2 cellular contexts compared by ENCODE assay signal in the genomic region with DNA sequence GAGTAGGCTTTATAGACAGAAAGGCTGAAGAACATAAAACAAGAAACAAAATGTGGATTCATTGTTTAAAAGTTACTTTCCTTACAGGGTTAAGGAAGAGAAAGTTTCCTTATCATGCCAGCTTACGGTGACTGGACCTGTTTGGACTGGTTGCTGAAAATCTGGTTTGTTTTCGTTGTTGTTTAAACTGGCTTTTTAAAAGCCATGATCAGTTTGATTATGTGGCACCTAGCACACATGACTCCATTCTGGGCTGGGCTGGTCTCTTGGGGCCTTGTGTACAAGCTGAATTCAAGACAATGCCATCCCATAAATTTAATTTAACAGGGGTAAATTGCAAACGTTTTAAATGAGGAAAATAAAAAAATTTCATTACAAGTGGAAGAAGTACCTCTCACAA.
A peak's percentile ranks its signal among the peaks of the same experiment; 100 is the strongest.
TF ChIP-seq lines count a peak whose summit lies in the region.

No MANE protein-coding gene starts in this region.

TF ChIP-seq in IMR-90, 13 proteins besides CTCF, POLR2A, EP300 and RAD21:
- TF ChIP-seq FOS (IDR thresholded peaks at IDR 0.05; ENCODE audit: low read depth, low read length) (no peak), RFX5 (IDR thresholded peaks at IDR 0.05; ENCODE audit: low read depth, low read length) (no peak), RCOR1 (IDR thresholded peaks at IDR 0.05; ENCODE audit: insufficient replicate concordance, low read length) (no peak), MXI1 (IDR thresholded peaks at IDR 0.05; ENCODE audit: borderline replicate concordance, low read depth, low read length) (no peak), CEBPB (IDR thresholded peaks at IDR 0.05; ENCODE audit: low read depth, low read length) (no peak), NFE2L2 (IDR thresholded peaks at IDR 0.05; ENCODE audit: low read depth, low read length) (no peak), SMC3 (IDR thresholded peaks at IDR 0.05; ENCODE audit: low read depth, low read length) (no peak), BHLHE40 (IDR thresholded peaks at IDR 0.05; ENCODE audit: low read depth, low read length) (no peak), MAFK (IDR thresholded peaks at IDR 0.05; ENCODE audit: low read depth, low read length) (no peak), CHD1 (IDR thresholded peaks at IDR 0.05; ENCODE audit: low read depth, low read length) (no peak), MAZ (IDR thresholded peaks at IDR 0.05; ENCODE audit: borderline replicate concordance, low read depth, low read length) (no peak)
- TF ChIP-seq, protein P1, sequence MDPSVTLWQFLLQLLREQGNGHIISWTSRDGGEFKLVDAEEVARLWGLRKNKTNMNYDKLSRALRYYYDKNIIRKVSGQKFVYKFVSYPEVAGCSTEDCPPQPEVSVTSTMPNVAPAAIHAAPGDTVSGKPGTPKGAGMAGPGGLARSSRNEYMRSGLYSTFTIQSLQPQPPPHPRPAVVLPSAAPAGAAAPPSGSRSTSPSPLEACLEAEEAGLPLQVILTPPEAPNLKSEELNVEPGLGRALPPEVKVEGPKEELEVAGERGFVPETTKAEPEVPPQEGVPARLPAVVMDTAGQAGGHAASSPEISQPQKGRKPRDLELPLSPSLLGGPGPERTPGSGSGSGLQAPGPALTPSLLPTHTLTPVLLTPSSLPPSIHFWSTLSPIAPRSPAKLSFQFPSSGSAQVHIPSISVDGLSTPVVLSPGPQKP (IDR thresholded peaks at IDR 0.05; ENCODE audit: borderline replicate concordance, low read depth, low read length) = no peak
- TF ChIP-seq, protein P2, sequence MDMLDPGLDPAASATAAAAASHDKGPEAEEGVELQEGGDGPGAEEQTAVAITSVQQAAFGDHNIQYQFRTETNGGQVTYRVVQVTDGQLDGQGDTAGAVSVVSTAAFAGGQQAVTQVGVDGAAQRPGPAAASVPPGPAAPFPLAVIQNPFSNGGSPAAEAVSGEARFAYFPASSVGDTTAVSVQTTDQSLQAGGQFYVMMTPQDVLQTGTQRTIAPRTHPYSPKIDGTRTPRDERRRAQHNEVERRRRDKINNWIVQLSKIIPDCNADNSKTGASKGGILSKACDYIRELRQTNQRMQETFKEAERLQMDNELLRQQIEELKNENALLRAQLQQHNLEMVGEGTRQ (IDR thresholded peaks at IDR 0.05; ENCODE audit: low read depth, low read length) = no peak

TF ChIP-seq in K562, 482 proteins besides CTCF, POLR2A, EP300 and RAD21:
- TF ChIP-seq ZBTB17 (CRISPR knock-in tag; IDR thresholded peaks at IDR 0.05) = no peak
- no peak for TF ChIP-seq MAFG (tag; conservative IDR thresholded peaks at IDR 0.05)
- no peak for TF ChIP-seq ZNF347 (CRISPR knock-in tag; IDR thresholded peaks at IDR 0.05; ENCODE audit: low read depth)
- peak; percentile 32; the same call in 1 of the 2 replicates for TF ChIP-seq SMAD4 (CRISPR knock-in tag; conservative IDR thresholded peaks at IDR 0.05)
- TF ChIP-seq DMBX1 (CRISPR knock-in tag; IDR thresholded peaks at IDR 0.05; ENCODE audit: borderline replicate concordance) = peak; percentile 72; the same call in 1 of the 2 replicates
- TF ChIP-seq RBM14 (IDR thresholded peaks at IDR 0.05; ENCODE audit: borderline replicate concordance, insufficient read depth, low read depth, low read length) = no peak
- TF ChIP-seq, protein P3, sequence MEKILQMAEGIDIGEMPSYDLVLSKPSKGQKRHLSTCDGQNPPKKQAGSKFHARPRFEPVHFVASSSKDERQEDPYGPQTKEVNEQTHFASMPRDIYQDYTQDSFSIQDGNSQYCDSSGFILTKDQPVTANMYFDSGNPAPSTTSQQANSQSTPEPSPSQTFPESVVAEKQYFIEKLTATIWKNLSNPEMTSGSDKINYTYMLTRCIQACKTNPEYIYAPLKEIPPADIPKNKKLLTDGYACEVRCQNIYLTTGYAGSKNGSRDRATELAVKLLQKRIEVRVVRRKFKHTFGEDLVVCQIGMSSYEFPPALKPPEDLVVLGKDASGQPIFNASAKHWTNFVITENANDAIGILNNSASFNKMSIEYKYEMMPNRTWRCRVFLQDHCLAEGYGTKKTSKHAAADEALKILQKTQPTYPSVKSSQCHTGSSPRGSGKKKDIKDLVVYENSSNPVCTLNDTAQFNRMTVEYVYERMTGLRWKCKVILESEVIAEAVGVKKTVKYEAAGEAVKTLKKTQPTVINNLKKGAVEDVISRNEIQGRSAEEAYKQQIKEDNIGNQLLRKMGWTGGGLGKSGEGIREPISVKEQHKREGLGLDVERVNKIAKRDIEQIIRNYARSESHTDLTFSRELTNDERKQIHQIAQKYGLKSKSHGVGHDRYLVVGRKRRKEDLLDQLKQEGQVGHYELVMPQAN (IDR thresholded peaks at IDR 0.05; ENCODE audit: borderline replicate concordance) = no peak
- no peak for TF ChIP-seq IFI16 (CRISPR knock-in tag; IDR thresholded peaks at IDR 0.05)
- TF ChIP-seq TCF7 (IDR thresholded peaks at IDR 0.05; ENCODE audit: borderline replicate concordance) = no peak
- no peak for TF ChIP-seq FIP1L1 (IDR thresholded peaks at IDR 0.05; ENCODE audit: low read depth, low read length, poor library complexity, severe bottlenecking)
- TF ChIP-seq, protein P4, sequence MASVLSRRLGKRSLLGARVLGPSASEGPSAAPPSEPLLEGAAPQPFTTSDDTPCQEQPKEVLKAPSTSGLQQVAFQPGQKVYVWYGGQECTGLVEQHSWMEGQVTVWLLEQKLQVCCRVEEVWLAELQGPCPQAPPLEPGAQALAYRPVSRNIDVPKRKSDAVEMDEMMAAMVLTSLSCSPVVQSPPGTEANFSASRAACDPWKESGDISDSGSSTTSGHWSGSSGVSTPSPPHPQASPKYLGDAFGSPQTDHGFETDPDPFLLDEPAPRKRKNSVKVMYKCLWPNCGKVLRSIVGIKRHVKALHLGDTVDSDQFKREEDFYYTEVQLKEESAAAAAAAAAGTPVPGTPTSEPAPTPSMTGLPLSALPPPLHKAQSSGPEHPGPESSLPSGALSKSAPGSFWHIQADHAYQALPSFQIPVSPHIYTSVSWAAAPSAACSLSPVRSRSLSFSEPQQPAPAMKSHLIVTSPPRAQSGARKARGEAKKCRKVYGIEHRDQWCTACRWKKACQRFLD (CRISPR knock-in tag; IDR thresholded peaks at IDR 0.05) = 0 out of 2 replicates have a peak, but pooled peaks have one; percentile 30
- no peak for TF ChIP-seq NR2C1 (IDR thresholded peaks at IDR 0.05)
- TF ChIP-seq NR2C1 (tag; IDR thresholded peaks at IDR 0.05) = 0 out of 2 replicates have a peak, but pooled peaks have one; percentile 24
- TF ChIP-seq, protein P5, sequence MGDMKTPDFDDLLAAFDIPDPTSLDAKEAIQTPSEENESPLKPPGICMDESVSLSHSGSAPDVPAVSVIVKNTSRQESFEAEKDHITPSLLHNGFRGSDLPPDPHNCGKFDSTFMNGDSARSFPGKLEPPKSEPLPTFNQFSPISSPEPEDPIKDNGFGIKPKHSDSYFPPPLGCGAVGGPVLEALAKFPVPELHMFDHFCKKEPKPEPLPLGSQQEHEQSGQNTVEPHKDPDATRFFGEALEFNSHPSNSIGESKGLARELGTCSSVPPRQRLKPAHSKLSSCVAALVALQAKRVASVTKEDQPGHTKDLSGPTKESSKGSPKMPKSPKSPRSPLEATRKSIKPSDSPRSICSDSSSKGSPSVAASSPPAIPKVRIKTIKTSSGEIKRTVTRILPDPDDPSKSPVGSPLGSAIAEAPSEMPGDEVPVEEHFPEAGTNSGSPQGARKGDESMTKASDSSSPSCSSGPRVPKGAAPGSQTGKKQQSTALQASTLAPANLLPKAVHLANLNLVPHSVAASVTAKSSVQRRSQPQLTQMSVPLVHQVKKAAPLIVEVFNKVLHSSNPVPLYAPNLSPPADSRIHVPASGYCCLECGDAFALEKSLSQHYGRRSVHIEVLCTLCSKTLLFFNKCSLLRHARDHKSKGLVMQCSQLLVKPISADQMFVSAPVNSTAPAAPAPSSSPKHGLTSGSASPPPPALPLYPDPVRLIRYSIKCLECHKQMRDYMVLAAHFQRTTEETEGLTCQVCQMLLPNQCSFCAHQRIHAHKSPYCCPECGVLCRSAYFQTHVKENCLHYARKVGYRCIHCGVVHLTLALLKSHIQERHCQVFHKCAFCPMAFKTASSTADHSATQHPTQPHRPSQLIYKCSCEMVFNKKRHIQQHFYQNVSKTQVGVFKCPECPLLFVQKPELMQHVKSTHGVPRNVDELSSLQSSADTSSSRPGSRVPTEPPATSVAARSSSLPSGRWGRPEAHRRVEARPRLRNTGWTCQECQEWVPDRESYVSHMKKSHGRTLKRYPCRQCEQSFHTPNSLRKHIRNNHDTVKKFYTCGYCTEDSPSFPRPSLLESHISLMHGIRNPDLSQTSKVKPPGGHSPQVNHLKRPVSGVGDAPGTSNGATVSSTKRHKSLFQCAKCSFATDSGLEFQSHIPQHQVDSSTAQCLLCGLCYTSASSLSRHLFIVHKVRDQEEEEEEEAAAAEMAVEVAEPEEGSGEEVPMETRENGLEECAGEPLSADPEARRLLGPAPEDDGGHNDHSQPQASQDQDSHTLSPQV (IDR thresholded peaks at IDR 0.05) = 0 out of 2 replicates have a peak, but pooled peaks have one; percentile 23
- no peak for TF ChIP-seq HMGN3 (IDR thresholded peaks at IDR 0.05; ENCODE audit: borderline replicate concordance, extremely low read depth, insufficient read length, low read depth, low read length)
- peak; percentile 19 for TF ChIP-seq CXXC5 (CRISPR knock-in tag; IDR thresholded peaks at IDR 0.05)
- no peak for TF ChIP-seq ZNF695 (CRISPR knock-in tag; IDR thresholded peaks at IDR 0.05)
